Comparison of ENCODE assay signal across 39 cellular contexts in genomic region chr1:158689841-158690240, GRCh38. TPM values are rescaled to one million over a fixed set of nuclear protein-coding genes. Genes with fewer than 3 reads are reported as not detected.
"Had no signal": no experiment of that assay in that cellular context is flagged by ENCODE, and none has a peak within 500 bp of the region (broad histone marks: within the 10 kb centered on the region; RNA-seq: fewer than 3 reads in every experiment).

No MANE protein-coding gene starts in this region.

- H3K36me3 ChIP-seq: MG63 had no signal

- DNase-seq: Karpas-422, Kasumi-1, KG1, MG63, MM.1S, MV-4-11, NCI-H1048, NCI-H1092, NCI-H1092 treated with DMSO at 0.1 percent for 48 hours, NCI-H1105, NCI-H1105 treated with DMSO at 0.1 percent for 48 hours, NCI-H1417, NCI-H1417 treated with DMSO at 0.1 percent for 48 hours, NCI-H1436, NCI-H1436 treated with DMSO at 0.1 percent for 48 hours, NCI-H146, NCI-H1694, NCI-H1694 treated with DMSO at 0.1 percent for 48 hours, NCI-H187, NCI-H187 treated with DMSO at 0.1 percent for 48 hours, NCI-H1930, NCI-H2029, NCI-H2029 treated with DMSO at 0.1 percent for 48 hours, NCI-H2081, NCI-H2081 treated with DMSO at 0.1 percent for 48 hours, NCI-H2107, NCI-H2171, NCI-H2171 treated with DMSO at 0.1 percent for 48 hours, NCI-H2227 treated with DMSO at 0.1 percent for 48 hours, NCI-H226, NCI-H345, NCI-H446, NCI-H446 treated with DMSO at 0.1 percent for 48 hours, NCI-H510A had no signal

- H3K9me3 ChIP-seq: MG63 had no signal

- H3K4me2 ChIP-seq: KMS-11 had no signal

- H3K4me3 ChIP-seq: MG63 had no signal

- H3K9ac ChIP-seq: KMS-11 had no signal

- H3K27me3 ChIP-seq: MG63 had no signal

- H3K27ac ChIP-seq: KMS-11 had no signal

RNA-seq across cellular contexts. Expression of gene SPTA1, which starts 3.3 kb away (rescaled TPM):
- total RNA-seq: LHCN-M2, MCF 10A had no signal

RNA-seq across cellular contexts. Expression of gene OR6K2, which starts 10.6 kb away (rescaled TPM):
- total RNA-seq: LHCN-M2, M059J, MCF 10A, NCI-H460 had no signal

RNA-seq across cellular contexts. Expression of gene OR6K3, which starts 30.7 kb away (rescaled TPM):
- total RNA-seq: LHCN-M2, M059J, MCF 10A, NCI-H460 had no signal
